Comparison of ENCODE assay signal across 12 cellular contexts in the genomic region with DNA sequence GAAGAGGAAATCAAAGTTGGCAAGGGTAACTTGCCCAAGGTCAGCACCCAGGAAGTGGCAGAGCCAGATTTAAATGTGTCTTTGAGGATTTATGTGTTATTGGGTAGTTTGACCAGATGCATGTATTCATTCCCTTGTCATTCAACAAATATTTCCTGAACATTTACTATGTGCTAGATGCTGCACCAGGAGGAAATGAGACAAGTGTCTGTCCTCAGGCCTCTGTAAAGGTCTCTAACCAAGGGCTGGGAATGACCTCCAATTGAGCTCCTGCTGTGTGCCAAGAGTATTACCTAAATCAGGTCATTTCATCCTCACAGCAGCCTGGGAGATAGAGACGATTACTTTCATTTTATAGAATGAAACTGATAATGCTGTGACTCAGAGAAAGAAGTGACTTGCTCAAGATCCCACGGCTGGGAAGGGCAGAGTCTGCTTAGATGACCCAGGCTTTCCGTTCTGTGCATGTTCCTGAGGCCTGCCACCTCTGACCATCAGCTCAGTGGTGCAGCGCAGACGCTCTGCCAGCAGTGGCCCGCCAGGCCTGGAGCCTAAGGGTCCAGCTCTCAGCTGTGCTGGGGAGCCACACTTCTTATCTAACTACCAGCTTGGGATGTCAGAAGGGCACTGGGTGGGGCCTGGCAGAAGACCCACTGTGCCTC. TPM values are rescaled to one million over a fixed set of nuclear protein-coding genes. Genes with fewer than 3 reads are reported as not detected.
DNase-seq lines count a peak whose midpoint lies in the region; ATAC-seq and TF ChIP-seq lines count a peak whose summit lies in the region.
"Had no signal": no experiment of that assay in that cellular context is flagged by ENCODE, and none has a peak within 500 bp of the region (broad histone marks: within the 10 kb centered on the region; RNA-seq: fewer than 3 reads in every experiment).

No MANE protein-coding gene starts in this region.

- no TSS peak for BruUV-seq in Caco-2 (replicated peaks; lab: Mats Ljungman, UMichigan)

- H3K9me3 Mint-ChIP-seq in activated T-cell treated with anti-CD3 and anti-CD28 coated beads, Interleukin-2, amount 50 U/mL, for 24 hours = no peaks in the 10 kb centered on the region
- H3K9me3 Mint-ChIP-seq in T-helper 1 cell treated with Interleukin-12 subunit alpha and Interleukin-12 subunit beta and Interleukin-4 antibody, amounts not matched to agents 30 μg/mL and 1 μg/mL, for 36 hours = no peaks in the 10 kb centered on the region
- no peaks in the 10 kb centered on the region for H3K9me3 Mint-ChIP-seq in stimulated activated effector memory CD8-positive, alpha-beta T cell treated with anti-CD3 and anti-CD28 coated beads, Interleukin-12 subunit alpha, Interleukin-12 subunit beta, amount 100 ng/mL, for 72 hours
- H3K9me3 Mint-ChIP-seq in Caco-2 (ENCODE audit: unreplicated experiment) = no peaks in the 10 kb centered on the region

- no peak for TF ChIP-seq CTCF in Caco-2 (IDR thresholded peaks at IDR 0.05; ENCODE audit: insufficient read depth in 1 of 2, low read depth in 1 of 2, low read length in 1 of 2, severe bottlenecking in 1 of 2, unreplicated experiment in 1 of 2)

- no peak overlapping the region for H3K4me3 ChIP-seq in Caco-2 (ENCODE audit: low read depth, low read length)

- H3K27me3 Mint-ChIP-seq in activated T-cell treated with anti-CD3 and anti-CD28 coated beads, Interleukin-2, amount 50 U/mL, for 24 hours = no peaks in the 10 kb centered on the region
- no peaks in the 10 kb centered on the region for H3K27me3 Mint-ChIP-seq in T-helper 1 cell treated with Interleukin-12 subunit alpha and Interleukin-12 subunit beta and Interleukin-4 antibody, amounts not matched to agents 30 μg/mL and 1 μg/mL, for 36 hours (ENCODE audit: low read depth)
- H3K27me3 Mint-ChIP-seq in Caco-2 (ENCODE audit: insufficient read depth, unreplicated experiment) = no peaks in the 10 kb centered on the region
- H3K27me3 Mint-ChIP-seq: naive thymus-derived CD4-positive, alpha-beta T cell had no signal

- intact Hi-C loops in Caco-2 (cut with micrococcal nuclease; ENCODE audit: unreplicated experiment) = no loop called here

- peak; percentile 69 for ATAC-seq in stimulated activated effector memory CD8-positive, alpha-beta T cell treated with anti-CD3 and anti-CD28 coated beads, Interleukin-12 subunit alpha, Interleukin-12 subunit beta, amount 100 ng/mL, for 72 hours
- ATAC-seq in HG03442 (IDR thresholded peaks at IDR 0.05; ENCODE audit: unreplicated experiment) (no peak), GM21825 (IDR thresholded peaks at IDR 0.05; ENCODE audit: unreplicated experiment) (no peak)
- ATAC-seq: naive thymus-derived CD4-positive, alpha-beta T cell had no signal

- H3K9me3 ChIP-seq in Caco-2 = no peaks in the 10 kb centered on the region

- CTCF ChIA-PET in Caco-2 (lab: Charles Lee) = no interaction called here

- POLR2A ChIA-PET in Caco-2 (lab: Charles Lee) = no interaction called here

- H3K27ac ChIP-seq in epithelial cell of prostate = peak overlapping the region; percentile 49
- H3K27ac ChIP-seq: KMS-11 had no signal

- H3K4me1 Mint-ChIP-seq in activated T-cell treated with anti-CD3 and anti-CD28 coated beads, Interleukin-2, amount 50 U/mL, for 24 hours (ENCODE audit: low read depth) = peaks cover 49% of the 10 kb centered on the region
- peaks cover 58% of the 10 kb centered on the region for H3K4me1 Mint-ChIP-seq in T-helper 1 cell treated with Interleukin-12 subunit alpha and Interleukin-12 subunit beta and Interleukin-4 antibody, amounts not matched to agents 30 μg/mL and 1 μg/mL, for 36 hours (ENCODE audit: low read depth)
- H3K4me1 Mint-ChIP-seq in stimulated activated effector memory CD8-positive, alpha-beta T cell treated with anti-CD3 and anti-CD28 coated beads, Interleukin-12 subunit alpha, Interleukin-12 subunit beta, amount 100 ng/mL, for 72 hours = peaks cover 76% of the 10 kb centered on the region
- H3K4me1 Mint-ChIP-seq in Caco-2 (ENCODE audit: low read depth, unreplicated experiment) = peaks cover 11% of the 10 kb centered on the region

- H3K27me3 ChIP-seq in Caco-2 (replicated peaks; ENCODE audit: control insufficient read depth, insufficient read depth, low read length) = no peaks in the 10 kb centered on the region

- H3K4me1 ChIP-seq in Caco-2 = peaks cover 9% of the 10 kb centered on the region; the same call in 1 of the 2 replicates

- H3K27ac Mint-ChIP-seq in activated T-cell treated with anti-CD3 and anti-CD28 coated beads, Interleukin-2, amount 50 U/mL, for 24 hours = peak overlapping the region; percentile 78
- peak overlapping the region; percentile 52 for H3K27ac Mint-ChIP-seq in T-helper 1 cell treated with Interleukin-12 subunit alpha and Interleukin-12 subunit beta and Interleukin-4 antibody, amounts not matched to agents 30 μg/mL and 1 μg/mL, for 36 hours
- H3K27ac Mint-ChIP-seq in stimulated activated effector memory CD8-positive, alpha-beta T cell treated with anti-CD3 and anti-CD28 coated beads, Interleukin-12 subunit alpha, Interleukin-12 subunit beta, amount 100 ng/mL, for 72 hours = peak overlapping the region; percentile 43
- no peak overlapping the region for H3K27ac Mint-ChIP-seq in Caco-2 (ENCODE audit: unreplicated experiment)

- H3K36me3 Mint-ChIP-seq in activated T-cell treated with anti-CD3 and anti-CD28 coated beads, Interleukin-2, amount 50 U/mL, for 24 hours (ENCODE audit: low read depth) = no peaks in the 10 kb centered on the region
- no peaks in the 10 kb centered on the region for H3K36me3 Mint-ChIP-seq in T-helper 1 cell treated with Interleukin-12 subunit alpha and Interleukin-12 subunit beta and Interleukin-4 antibody, amounts not matched to agents 30 μg/mL and 1 μg/mL, for 36 hours (ENCODE audit: low read depth)
- H3K36me3 Mint-ChIP-seq in stimulated activated effector memory CD8-positive, alpha-beta T cell treated with anti-CD3 and anti-CD28 coated beads, Interleukin-12 subunit alpha, Interleukin-12 subunit beta, amount 100 ng/mL, for 72 hours = no peaks in the 10 kb centered on the region
- H3K36me3 Mint-ChIP-seq in Caco-2 (ENCODE audit: insufficient read depth, unreplicated experiment) = no peaks in the 10 kb centered on the region
- H3K36me3 Mint-ChIP-seq: naive thymus-derived CD4-positive, alpha-beta T cell had no signal

- H3K36me3 ChIP-seq in Caco-2 (ENCODE audit: control insufficient read depth, insufficient read depth, low read length) = no peaks in the 10 kb centered on the region

- DNase-seq in activated T-cell treated with anti-CD3 and anti-CD28 coated beads, Interleukin-2, amount 50 U/mL, for 24 hours = peak; percentile 39
- DNase-seq in activated T-cell treated with anti-CD3 and anti-CD28 coated beads for 4 hours (no peak), epithelial cell of prostate (ENCODE audit: low read depth, low spot score) (no peak), Caco-2 (no peak)
- no peak for DNase-seq in stimulated activated effector memory CD8-positive, alpha-beta T cell treated with anti-CD3 and anti-CD28 coated beads, Interleukin-12 subunit alpha, Interleukin-12 subunit beta, amount 100 ng/mL, for 72 hours (ENCODE audit: low spot score in 2 of 2)
- DNase-seq: naive thymus-derived CD4-positive, alpha-beta T cell; NCI-H510A; SW 1271 had no signal

- H3K4me3 Mint-ChIP-seq in activated T-cell treated with anti-CD3 and anti-CD28 coated beads, Interleukin-2, amount 50 U/mL, for 24 hours = no peak overlapping the region
- H3K4me3 Mint-ChIP-seq in T-helper 1 cell treated with Interleukin-12 subunit alpha and Interleukin-12 subunit beta and Interleukin-4 antibody, amounts not matched to agents 30 μg/mL and 1 μg/mL, for 36 hours = peak overlapping the region; percentile 40
- peak overlapping the region; percentile 38 for H3K4me3 Mint-ChIP-seq in stimulated activated effector memory CD8-positive, alpha-beta T cell treated with anti-CD3 and anti-CD28 coated beads, Interleukin-12 subunit alpha, Interleukin-12 subunit beta, amount 100 ng/mL, for 72 hours
- H3K4me3 Mint-ChIP-seq in Caco-2 (ENCODE audit: unreplicated experiment) = no peak overlapping the region

RNA-seq across cellular contexts. Expression of a gene that starts 3.5 kb away (rescaled TPM):
- 8.8 and 9.9 TPM in 2 replicates for total RNA-seq in Caco-2 (2022)

RNA-seq across cellular contexts. Expression of a gene that starts 40.3 kb away (rescaled TPM):
- 5.8 and 6.5 TPM in 2 replicates for total RNA-seq in Caco-2 (2022)

Comparison
In these comparisons a context has a peak if more than half of its experiments do, and no peak if none do; other contexts are left out.
1. H3K4me3 Mint-ChIP-seq: peak in T-helper 1 cell treated with Interleukin-12 subunit alpha and Interleukin-12 subunit beta and Interleukin-4 antibody, amounts not matched to agents 30 μg/mL and 1 μg/mL, for 36 hours (single experiment) and stimulated activated effector memory CD8-positive, alpha-beta T cell treated with anti-CD3 and anti-CD28 coated beads, Interleukin-12 subunit alpha, Interleukin-12 subunit beta, amount 100 ng/mL, for 72 hours (single experiment); none in activated T-cell treated with anti-CD3 and anti-CD28 coated beads, Interleukin-2, amount 50 U/mL, for 24 hours (single experiment) and Caco-2 (single experiment).